1 cellular context compared by ENCODE assay signal in genomic region chr20:32728435-32728834, GRCh38.
TF ChIP-seq lines count a peak whose summit lies in the region.

No MANE protein-coding gene starts in this region.

TF ChIP-seq in HEK293, 187 proteins besides CTCF, POLR2A, EP300 and RAD21 (continued from another document):
- 0 out of 2 replicates have a peak, but pooled peaks have one; percentile 7 for TF ChIP-seq GLIS1 (tag by site-specific recombination; IDR thresholded peaks at IDR 0.05)
